Comparison of ENCODE assay signal across 1 cellular context in genomic region chr5:76836181-76836580, GRCh38.
TF ChIP-seq lines count a peak whose summit lies in the region.

No MANE protein-coding gene starts in this region.

TF ChIP-seq in HCT116, 20 proteins besides CTCF, POLR2A, EP300 and RAD21 (continued from another document):
- TF ChIP-seq REST (IDR thresholded peaks at IDR 0.05; ENCODE audit: low read depth) (no peak), TCF7L2 (IDR thresholded peaks at IDR 0.05; ENCODE audit: borderline replicate concordance, extremely low read depth, insufficient read depth, insufficient read length) (no peak), FOSL1 (IDR thresholded peaks at IDR 0.05; ENCODE audit: low read depth) (no peak), MAX (IDR thresholded peaks at IDR 0.05) (no peak), ZNF274 (IDR thresholded peaks at IDR 0.05; ENCODE audit: low read depth, low read length) (no peak)
